28 cellular contexts compared by ENCODE assay signal in the genomic region with DNA sequence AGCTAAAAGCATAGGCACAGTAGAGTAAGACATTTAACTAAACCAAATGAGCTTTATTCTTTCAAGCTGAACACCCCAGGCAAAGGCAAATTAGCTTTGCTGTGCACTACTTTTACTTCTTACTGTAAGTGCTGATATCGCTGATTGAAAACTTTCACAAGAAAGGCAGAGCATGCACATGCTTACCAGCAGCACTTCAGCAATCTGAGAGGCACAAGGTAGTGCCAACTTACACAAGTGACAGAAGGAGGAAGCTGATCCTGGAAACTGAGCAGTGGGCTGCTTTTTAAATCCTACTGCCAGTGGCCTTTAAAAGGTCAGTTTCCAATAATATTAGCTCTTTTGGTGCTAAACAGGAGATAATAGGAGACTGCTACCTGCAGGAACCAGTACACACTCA.
"Had no signal": no experiment of that assay in that cellular context is flagged by ENCODE, and none has a peak within 500 bp of the region (broad histone marks: within the 10 kb centered on the region; RNA-seq: fewer than 3 reads in every experiment).

No MANE protein-coding gene starts in this region.

- H3K27ac ChIP-seq: brain microvascular endothelial cell, esophagus muscularis mucosa, foreskin keratinocyte, gastroesophageal sphincter had no signal

- H3K27me3 ChIP-seq: brain microvascular endothelial cell, esophagus muscularis mucosa, foreskin keratinocyte, gastroesophageal sphincter had no signal

- H3K4me1 ChIP-seq: esophagus muscularis mucosa, foreskin keratinocyte, gastroesophageal sphincter had no signal

- H3K4me3 ChIP-seq: esophagus muscularis mucosa, gastroesophageal sphincter had no signal

- ATAC-seq: activated CD4-positive, alpha-beta T cell treated with anti-CD3 and anti-CD28 coated beads for 36 hours; activated CD8-positive, alpha-beta memory T cell treated with anti-CD3 and anti-CD28 coated beads, Interleukin-2, amount 10 ng/mL, durations not matched to agents 7 days and 5 days; activated CD8-positive, alpha-beta T cell treated with anti-CD3 and anti-CD28 coated beads, Interleukin-2, amount 10 ng/mL, durations not matched to agents 7 days and 5 days; activated T-helper 17 cell treated with anti-CD3 and anti-CD28 coated beads, Interleukin-2, amount 50 U/mL, for 72 hours; effector memory CD8-positive, alpha-beta T cell; foreskin keratinocyte; gastroesophageal sphincter; T-helper 17 cell had no signal

- DNase-seq: activated CD4-positive, alpha-beta memory T cell treated with anti-CD3 and anti-CD28 coated beads for 36 hours; activated CD4-positive, alpha-beta T cell treated with anti-CD3 and anti-CD28 coated beads for 36 hours; activated CD4-positive, alpha-beta T cell treated with anti-CD3 and anti-CD28 coated beads, Interleukin-2, amount 10 ng/mL, durations not matched to agents 24 days and 14 days; activated CD4-positive, CD25-positive, alpha-beta regulatory T cell; activated CD4-positive, CD25-positive, alpha-beta regulatory T cell treated with anti-CD3 and anti-CD28 coated beads, Interleukin-2, amount 50 U/mL, for 72 hours; activated CD8-positive, alpha-beta memory T cell treated with anti-CD3 and anti-CD28 coated beads, Interleukin-2, amount 10 ng/mL, durations not matched to agents 7 days and 5 days; activated CD8-positive, alpha-beta memory T cell treated with anti-CD3 and anti-CD28 coated beads, Interleukin-2, amount 50 U/mL, for 4 hours; activated CD8-positive, alpha-beta T cell treated with anti-CD3 and anti-CD28 coated beads, Interleukin-2, amount 10 ng/mL, durations not matched to agents 7 days and 5 days; activated effector memory CD4-positive, alpha-beta T cell treated with Interleukin-2 at 50 U/mL for 16 hours; activated gamma-delta T cell treated with Interleukin-2 at 50 U/mL for 16 hours; activated naive CD4-positive, alpha-beta T cell treated with anti-CD3 and anti-CD28 coated beads, Interleukin-2, amount 50 U/mL, for 16 hours; activated naive CD4-positive, alpha-beta T cell treated with Interleukin-2 at 50 U/mL for 16 hours; activated T-cell treated with anti-CD3 and anti-CD28 coated beads, Interleukin-2, amount 50 U/mL, for 24 hours; amniotic stem cell; anterior cingulate cortex; brain microvascular endothelial cell; cortex of kidney; dermis blood vessel endothelial cell; effector CD4-positive, alpha-beta T cell; effector memory CD8-positive, alpha-beta T cell; erythroblast; foreskin keratinocyte; T-helper 1 cell; T-helper 17 cell; T1000 had no signal
